ENCODE assay signal across 8 cellular contexts in the genomic region with DNA sequence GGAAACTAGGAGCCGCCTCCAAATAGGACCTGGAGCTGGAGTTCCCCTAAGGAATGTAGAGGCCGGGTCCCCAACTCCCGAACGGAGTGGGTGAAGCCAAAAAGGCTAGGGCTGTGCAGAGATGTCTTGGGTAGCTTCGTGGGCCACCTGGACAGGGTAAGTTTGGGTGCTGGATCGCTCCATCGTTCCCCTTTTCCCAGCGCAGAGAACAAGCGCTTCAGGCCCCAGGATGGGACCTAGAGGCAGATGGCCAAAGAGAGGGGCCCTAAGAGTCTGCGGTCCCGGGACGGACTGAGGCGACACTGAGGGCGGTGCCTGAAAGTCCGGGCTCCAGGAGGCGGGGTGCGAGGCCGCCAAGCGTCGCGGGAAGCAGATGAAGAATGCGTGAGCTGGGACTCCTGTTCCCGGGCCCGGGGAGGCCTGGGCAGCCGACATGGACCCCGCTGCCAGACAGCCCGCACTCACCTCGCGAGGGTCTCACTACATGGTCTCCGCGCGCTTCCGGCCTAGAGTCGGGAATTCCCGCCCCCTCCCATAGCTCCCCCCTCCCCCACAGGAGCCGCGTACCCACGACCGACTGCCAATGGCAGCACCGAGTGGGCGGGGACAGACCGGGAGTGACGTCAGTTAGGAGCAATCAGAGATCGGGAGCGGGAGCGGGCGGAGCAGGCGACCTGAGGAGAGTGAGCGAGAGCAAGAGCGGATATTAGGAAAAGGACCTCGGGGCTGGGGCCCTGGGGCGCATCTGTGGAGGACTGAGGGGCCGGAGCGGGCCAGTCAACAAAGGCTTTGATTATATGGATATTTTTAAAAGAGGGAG. TPM values are rescaled to one million over a fixed set of nuclear protein-coding genes. Genes with fewer than 3 reads are reported as not detected.
A peak's percentile ranks its signal among the peaks of the same experiment; 100 is the strongest.
DNase-seq lines count a peak whose midpoint lies in the region; ATAC-seq and TF ChIP-seq lines count a peak whose summit lies in the region.

TSS of gene SLC39A1 (minus strand) at position 508 of the 820 bp plus-strand sequence. CDS start 822 bp downstream, outside the sequence.

- POLR2A ChIA-PET in CD4-positive, alpha-beta T cell (lab: Charles Lee) = interaction anchor here (0.9 to 3.7 kb wide), 11 partner anchors 8 to 418 kb away, joined by 3 to 52 read pairs (median 7); partner anchors contain the start of genes CHTOP, DENND4B, GATAD2B and JTB
- POLR2A ChIA-PET in activated CD8-positive, alpha-beta memory T cell treated with anti-CD3 and anti-CD28 coated beads for 36 hours (lab: Charles Lee) = interaction anchor here (0.6 to 2.2 kb wide), 10 partner anchors 9 to 328 kb away, joined by 3 to 21 read pairs (median 4); partner anchors contain the start of genes DENND4B, GATAD2B, JTB and RPS27

- H3K9me3 ChIP-seq in CD4-positive, alpha-beta T cell (ENCODE audit: control insufficient read depth, low read length) = no peaks in the 10 kb centered on the region
- no peaks in the 10 kb centered on the region for H3K9me3 ChIP-seq in HUES48 (ENCODE audit: control insufficient read depth, insufficient read depth, low read length)

- no peak for TF ChIP-seq CTCF in CD4-positive, alpha-beta T cell (IDR thresholded peaks at IDR 0.05)

- H3K36me3 Mint-ChIP-seq in CD4-positive, alpha-beta T cell (ENCODE audit: low read depth) = peaks cover 31% of the 10 kb centered on the region

- H3K4me3 Mint-ChIP-seq in CD4-positive, alpha-beta T cell = peak within 1 kb of the TSS; percentile 94

- ATAC-seq in CD4-positive, alpha-beta T cell (ENCODE audit: poor library complexity) = peak; percentile 47
- peak; percentile 41 for ATAC-seq in GM19467 (IDR thresholded peaks at IDR 0.05; ENCODE audit: unreplicated experiment)

- peak within 1 kb of the TSS; percentile 92 for H3K27ac Mint-ChIP-seq in CD4-positive, alpha-beta T cell

- peak within 1 kb of the TSS; percentile 85 for H3K27ac ChIP-seq in CD4-positive, alpha-beta T cell (ENCODE audit: low read depth, low read length)
- peak within 1 kb of the TSS; percentile 97 for H3K27ac ChIP-seq in HUES48 (ENCODE audit: low read depth, low read length)

- H3K4me3 ChIP-seq in HUES48 (ENCODE audit: low read depth, low read length) = peak within 1 kb of the TSS; percentile 93

- no peaks in the 10 kb centered on the region for H3K9me3 Mint-ChIP-seq in CD4-positive, alpha-beta T cell

- CTCF ChIA-PET in CD4-positive, alpha-beta T cell (lab: Charles Lee) = interaction anchor here (0.6 to 2.6 kb wide), 4 partner anchors 14 to 256 kb away, joined by 3 to 10 read pairs (median 6); partner anchors contain the start of genes DENND4B and JTB
- CTCF ChIA-PET in activated CD8-positive, alpha-beta memory T cell treated with anti-CD3 and anti-CD28 coated beads for 36 hours (lab: Charles Lee) = interaction anchor here (0.9 to 2.5 kb wide), 6 partner anchors 9 to 23 kb away, joined by 3 to 18 read pairs (median 4); partner anchors contain the start of genes DENND4B, JTB and RAB13

- H3K27me3 ChIP-seq in CD4-positive, alpha-beta T cell (ENCODE audit: control insufficient read depth, insufficient read depth, low read length) = no peaks in the 10 kb centered on the region
- no peaks in the 10 kb centered on the region for H3K27me3 ChIP-seq in HUES48 (ENCODE audit: control insufficient read depth, insufficient read depth, low read length)

- peaks cover 67% of the 10 kb centered on the region for H3K4me1 Mint-ChIP-seq in CD4-positive, alpha-beta T cell (ENCODE audit: low read depth)

- peak; percentile 83 to 95 (median 92) for DNase-seq in CD4-positive, alpha-beta T cell
- DNase-seq in NOMO-1 treated with dmso at 0.1 percent for 144 hours (lab: John Stamatoyannopoulos, UW; ENCODE audit: unreplicated experiment) (peak; percentile 96), medulla oblongata (ENCODE audit: extremely low spot score) (peak; percentile 99)
- DNase-seq in effector CD8-positive, alpha-beta T cell (lab: John Stamatoyannopoulos, UW) = peak; percentile 93
- peak; percentile 89 to 98 (median 93) for DNase-seq in stimulated activated CD4-positive, alpha-beta T cell treated with anti-CD3 and anti-CD28 coated beads, TNF-alpha, amount 100 ng/mL, for 48 hours (ENCODE audit: low read depth in 3 of 3)

- intact Hi-C loops in CD4-positive, alpha-beta T cell (cut with DNase I, micrococcal nuclease) = loop anchor here in 1 of 2 experiments (1.0 kb wide), 1 partner anchor 27 kb away; the partner anchor contains the start of gene RPS27

- H3K27me3 Mint-ChIP-seq in CD4-positive, alpha-beta T cell = no peaks in the 10 kb centered on the region

- peaks cover 37% of the 10 kb centered on the region for H3K4me1 ChIP-seq in HUES48 (ENCODE audit: control insufficient read depth, insufficient read depth, low read length)

- peak within 1 kb of the TSS; percentile 90 for H3K9ac ChIP-seq in HUES48 (ENCODE audit: low read depth, low read length)

- H3K36me3 ChIP-seq in HUES48 (ENCODE audit: control insufficient read depth, insufficient read depth, low read length) = peaks cover 31% of the 10 kb centered on the region

RNA-seq across cellular contexts. Expression of gene SLC39A1, which starts in this region (rescaled TPM):
- 1 to 10 TPM; 6.4 to 6.9 TPM for total RNA-seq in CD4-positive, alpha-beta T cell
- 10 to 100 TPM; 82.4 to 84.8 TPM for total RNA-seq in activated CD8-positive, alpha-beta memory T cell treated with anti-CD3 and anti-CD28 coated beads for 36 hours

Comparison
In these comparisons a context has a peak if more than half of its experiments do, and no peak if none do; other contexts are left out.
1. Peak in every context shown above with its lines: DNase-seq, ATAC-seq, H3K4me3 ChIP-seq and H3K27ac ChIP-seq.
2. RNA of gene SLC39A1 (total RNA-seq): 82.4 to 84.8 TPM in activated CD8-positive, alpha-beta memory T cell treated with anti-CD3 and anti-CD28 coated beads for 36 hours; 6.4 to 6.9 TPM in CD4-positive, alpha-beta T cell; every median in the first group is over 10 times any median in the second.